In genomic region chr7:6106140-6106904, GRCh38 we compare ENCODE assay signal across 8 cellular contexts. TPM values are rescaled to one million over a fixed set of nuclear protein-coding genes. Genes with fewer than 3 reads are reported as not detected.
DNase-seq lines count a peak whose midpoint lies in the region; ATAC-seq and TF ChIP-seq lines count a peak whose summit lies in the region.

No MANE protein-coding gene starts in this region.

- H3K27me3 ChIP-seq in heart left ventricle (no peaks in the 10 kb centered on the region), iPS-15b (ENCODE audit: control insufficient read depth, insufficient read depth, low read length) (no peaks in the 10 kb centered on the region)

- intact Hi-C loops in heart left ventricle (cut with DNase I) (no loop called here), Right ventricle myocardium inferior (cut with DNase I) (no loop called here)

- H3K9ac ChIP-seq in iPS-15b (ENCODE audit: low read depth, low read length) = no peak overlapping the region

- peak in 6 of 12 donors; percentile 11 to 48 (median 26) for TF ChIP-seq CTCF in heart left ventricle (IDR thresholded peaks at IDR 0.05)

- peaks cover 0 to 6% (median 3%) of the 10 kb centered on the region in 9 donors for H3K36me3 ChIP-seq in heart left ventricle
- no peaks in the 10 kb centered on the region for H3K36me3 ChIP-seq in iPS-15b (ENCODE audit: control insufficient read depth, insufficient read depth, low read length)

- H3K4me1 ChIP-seq in heart left ventricle = peaks cover 0 to 27% (median 14%) of the 10 kb centered on the region in 12 donors
- H3K4me1 ChIP-seq in iPS-15b (ENCODE audit: control insufficient read depth, insufficient read depth, low read length) = no peaks in the 10 kb centered on the region

- peaks cover 5 to 12% of the 10 kb centered on the region in 2 donors for H3K36me3 Mint-ChIP-seq in activated naive CD4-positive, alpha-beta T cell treated with anti-CD3 and anti-CD28 coated beads, Interleukin-2, amount 50 U/mL, for 72 hours

- H3K4me3 ChIP-seq in heart left ventricle (peak overlapping the region; percentile 32 to 96 (median 71)), iPS-15b (ENCODE audit: low read depth, low read length) (peak overlapping the region; percentile 64)

- peak overlapping the region in 11 of 12 donors; percentile 6 to 97 (median 68) for H3K27ac ChIP-seq in heart left ventricle

- peak overlapping the region; percentile 80 to 93 for H3K27ac Mint-ChIP-seq in activated naive CD4-positive, alpha-beta T cell treated with anti-CD3 and anti-CD28 coated beads, Interleukin-2, amount 50 U/mL, for 72 hours

- no peaks in the 10 kb centered on the region for H3K9me3 Mint-ChIP-seq in activated naive CD4-positive, alpha-beta T cell treated with anti-CD3 and anti-CD28 coated beads, Interleukin-2, amount 50 U/mL, for 72 hours

- no peak for ATAC-seq in heart left ventricle
- ATAC-seq in Right ventricle myocardium inferior = no peak
- ATAC-seq in activated naive CD4-positive, alpha-beta T cell treated with anti-CD3 and anti-CD28 coated beads, Interleukin-2, amount 50 U/mL, for 72 hours = peak in 1 of 2 donors; percentile 24
- no peak for ATAC-seq in HG03520 (IDR thresholded peaks at IDR 0.05; ENCODE audit: unreplicated experiment)

- DNase-seq in heart left ventricle (no peak), Right ventricle myocardium inferior (ENCODE audit: missing footprints) (no peak), OCI-M1 (lab: John Stamatoyannopoulos, UW) (peak; percentile 74)
- peak in 1 of 2 donors; percentile 29 for DNase-seq in activated naive CD4-positive, alpha-beta T cell treated with anti-CD3 and anti-CD28 coated beads, Interleukin-2, amount 50 U/mL, for 72 hours (ENCODE audit: low spot score in 2 of 2)
- peak; percentile 8 to 16 for DNase-seq in stimulated activated CD4-positive, alpha-beta T cell treated with anti-CD3 and anti-CD28 coated beads, Interleukin-15, amount 100 ng/mL, for 48 hours (ENCODE audit: low read depth in 2 of 2)
- no peak for DNase-seq in activated CD4-positive, CD25-positive, alpha-beta regulatory T cell treated with anti-CD3 and anti-CD28 coated beads, Interleukin-2, amount 50 U/mL, for 72 hours

- 13 to 23% (median 16%) methylated on average over 10 of the region's 10 CpGs for WGBS in heart left ventricle, 4 donors

- H3K9me3 ChIP-seq in heart left ventricle (no peaks in the 10 kb centered on the region), iPS-15b (ENCODE audit: control insufficient read depth, insufficient read depth, low read length) (no peaks in the 10 kb centered on the region)

- TF ChIP-seq POLR2A in heart left ventricle (IDR thresholded peaks at IDR 0.05) = no peak

RNA-seq across cellular contexts. Expression of gene USP42, which starts 1.6 kb away (rescaled TPM):
- total RNA-seq in heart left ventricle (1 to 10 TPM; 3.7 to 6.9 (median 4.9) TPM), Right ventricle myocardium inferior (4.4 TPM)
- polyA plus RNA-seq in heart left ventricle = 1 to 10 TPM; 2.0 to 3.7 TPM
- total RNA-seq in activated naive CD4-positive, alpha-beta T cell treated with anti-CD3 and anti-CD28 coated beads, Interleukin-2, amount 50 U/mL, for 72 hours = 10 to 100 TPM in 1 of 2 donors, 1 to 10 TPM in 1; 9.3 to 11.6 TPM

RNA-seq across cellular contexts. Expression of gene EIF2AK1, which starts 47.3 kb away (rescaled TPM):
- total RNA-seq in heart left ventricle = 100 to 1,000 TPM in 2 of 9 donors, 10 to 100 TPM in 7; 48.9 to 152 (median 58.5) TPM
- 10 to 100 TPM; 27.3 to 34.5 TPM for polyA plus RNA-seq in heart left ventricle
- 52.8 TPM for total RNA-seq in Right ventricle myocardium inferior
- total RNA-seq in activated naive CD4-positive, alpha-beta T cell treated with anti-CD3 and anti-CD28 coated beads, Interleukin-2, amount 50 U/mL, for 72 hours = 100 to 1,000 TPM; 120 to 131 TPM

Comparison
In these comparisons a context has a peak if more than half of its experiments do, and no peak if none do; other contexts are left out.
1. DNase-seq: peak in OCI-M1 (single experiment) and stimulated activated CD4-positive, alpha-beta T cell treated with anti-CD3 and anti-CD28 coated beads, Interleukin-15, amount 100 ng/mL, for 48 hours (2 of 2); none in heart left ventricle (0 of 5), Right ventricle myocardium inferior (single experiment) and activated CD4-positive, CD25-positive, alpha-beta regulatory T cell treated with anti-CD3 and anti-CD28 coated beads, Interleukin-2, amount 50 U/mL, for 72 hours (single experiment).